Comparison of ENCODE assay signal across 1 cellular context in genomic region chr6:36765943-36766648, GRCh38.
A peak's percentile ranks its signal among the peaks of the same experiment; 100 is the strongest.
TF ChIP-seq lines count a peak whose summit lies in the region.

No MANE protein-coding gene starts in this region.

TF ChIP-seq in K562, 482 proteins besides CTCF, POLR2A, EP300 and RAD21 (continued from another document and continues in another):
- no peak for TF ChIP-seq AFF1 (IDR thresholded peaks at IDR 0.05; ENCODE audit: low read depth in 1 of 2, partially characterized antibody in 2 of 2)
- TF ChIP-seq NR1H2 (CRISPR knock-in tag; IDR thresholded peaks at IDR 0.05), result no peak
- no peak for TF ChIP-seq CBFB (CRISPR knock-in tag; IDR thresholded peaks at IDR 0.05)
- TF ChIP-seq BMI1 (IDR thresholded peaks at IDR 0.05; ENCODE audit: low read length), result no peak
- no peak for TF ChIP-seq SIX5 (IDR thresholded peaks at IDR 0.05; ENCODE audit: borderline replicate concordance in 1 of 2, insufficient read depth in 1 of 2, low read depth in 1 of 2, low read length in 2 of 2)
- TF ChIP-seq, protein P1, sequence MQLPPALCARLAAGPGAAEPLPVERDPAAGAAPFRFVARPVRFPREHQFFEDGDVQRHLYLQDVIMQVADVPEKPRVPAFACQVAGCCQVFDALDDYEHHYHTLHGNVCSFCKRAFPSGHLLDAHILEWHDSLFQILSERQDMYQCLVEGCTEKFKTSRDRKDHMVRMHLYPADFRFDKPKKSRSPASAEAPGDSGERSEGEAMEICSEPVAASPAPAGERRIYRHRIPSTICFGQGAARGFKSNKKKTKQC (CRISPR knock-in tag; IDR thresholded peaks at IDR 0.05), result no peak
- TF ChIP-seq ARID2 (IDR thresholded peaks at IDR 0.05), result peak; percentile 93
- TF ChIP-seq ZNF696 (CRISPR knock-in tag; conservative IDR thresholded peaks at IDR 0.05), result no peak
- no peak for TF ChIP-seq U2AF1 (optimal IDR thresholded peaks at IDR 0.05; ENCODE audit: low read depth, low read length)
- no peak for TF ChIP-seq HMBOX1 (IDR thresholded peaks at IDR 0.05)
- TF ChIP-seq NFRKB (IDR thresholded peaks at IDR 0.05; ENCODE audit: low read depth), result no peak
- TF ChIP-seq SETDB1 (IDR thresholded peaks at IDR 0.05; ENCODE audit: low read length), result no peak
- no peak for TF ChIP-seq RFX7 (CRISPR knock-in tag; IDR thresholded peaks at IDR 0.05)
- no peak for TF ChIP-seq FIP1L1 (IDR thresholded peaks at IDR 0.05; ENCODE audit: low read depth, low read length, poor library complexity, severe bottlenecking)
- TF ChIP-seq GTF3C2 (IDR thresholded peaks at IDR 0.05; ENCODE audit: borderline replicate concordance, extremely low read depth, insufficient read length), result no peak
- peak; percentile 74 for TF ChIP-seq RBM39 (optimal IDR thresholded peaks at IDR 0.05; ENCODE audit: low read depth, low read length)
- TF ChIP-seq RREB1 (CRISPR knock-in tag; IDR thresholded peaks at IDR 0.05), result peak; percentile 81; the same call in 1 of the 2 replicates
- 0 out of 4 replicates have a peak, but pooled peaks of 1 of the 2 experiments have one; percentile 65 for TF ChIP-seq TEAD1 (CRISPR knock-in tag; IDR thresholded peaks at IDR 0.05)
- TF ChIP-seq TCF3 (CRISPR knock-in tag; IDR thresholded peaks at IDR 0.05), result no peak
- no peak for TF ChIP-seq ZNF174 (CRISPR knock-in tag; IDR thresholded peaks at IDR 0.05)
- TF ChIP-seq, protein P2, sequence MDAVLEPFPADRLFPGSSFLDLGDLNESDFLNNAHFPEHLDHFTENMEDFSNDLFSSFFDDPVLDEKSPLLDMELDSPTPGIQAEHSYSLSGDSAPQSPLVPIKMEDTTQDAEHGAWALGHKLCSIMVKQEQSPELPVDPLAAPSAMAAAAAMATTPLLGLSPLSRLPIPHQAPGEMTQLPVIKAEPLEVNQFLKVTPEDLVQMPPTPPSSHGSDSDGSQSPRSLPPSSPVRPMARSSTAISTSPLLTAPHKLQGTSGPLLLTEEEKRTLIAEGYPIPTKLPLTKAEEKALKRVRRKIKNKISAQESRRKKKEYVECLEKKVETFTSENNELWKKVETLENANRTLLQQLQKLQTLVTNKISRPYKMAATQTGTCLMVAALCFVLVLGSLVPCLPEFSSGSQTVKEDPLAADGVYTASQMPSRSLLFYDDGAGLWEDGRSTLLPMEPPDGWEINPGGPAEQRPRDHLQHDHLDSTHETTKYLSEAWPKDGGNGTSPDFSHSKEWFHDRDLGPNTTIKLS (IDR thresholded peaks at IDR 0.05; ENCODE audit: borderline replicate concordance, low read depth), result no peak
- no peak for TF ChIP-seq ZNF3 (CRISPR knock-in tag; IDR thresholded peaks at IDR 0.05)
- TF ChIP-seq BRF1 (IDR thresholded peaks at IDR 0.05; ENCODE audit: borderline replicate concordance, extremely low read depth, insufficient read length), result no peak
- TF ChIP-seq FOSL1 (tag; conservative IDR thresholded peaks at IDR 0.05), result no peak
- no peak for TF ChIP-seq MYBL2 (IDR thresholded peaks at IDR 0.05; ENCODE audit: low read depth)
- TF ChIP-seq MYBL2 (CRISPR knock-in tag; IDR thresholded peaks at IDR 0.05; ENCODE audit: borderline replicate concordance), result no peak
- TF ChIP-seq JUND (IDR thresholded peaks at IDR 0.05; ENCODE audit: borderline replicate concordance, low read depth, low read length), result peak; percentile 53
- TF ChIP-seq JUND (tag; IDR thresholded peaks at IDR 0.05; ENCODE audit: borderline replicate concordance, low read depth, low read length), result no peak; the same call in 2 of the 3 replicates
- peak; percentile 53 for TF ChIP-seq PRDM10 (IDR thresholded peaks at IDR 0.05; ENCODE audit: partially characterized antibody)
- no peak for TF ChIP-seq ZNF57 (CRISPR knock-in tag; IDR thresholded peaks at IDR 0.05)
- no peak for TF ChIP-seq BRF2 (IDR thresholded peaks at IDR 0.05; ENCODE audit: borderline replicate concordance, insufficient read depth, insufficient read length)
- no peak for TF ChIP-seq MCM5 (IDR thresholded peaks at IDR 0.05; ENCODE audit: low read depth)
- TF ChIP-seq, protein P3, sequence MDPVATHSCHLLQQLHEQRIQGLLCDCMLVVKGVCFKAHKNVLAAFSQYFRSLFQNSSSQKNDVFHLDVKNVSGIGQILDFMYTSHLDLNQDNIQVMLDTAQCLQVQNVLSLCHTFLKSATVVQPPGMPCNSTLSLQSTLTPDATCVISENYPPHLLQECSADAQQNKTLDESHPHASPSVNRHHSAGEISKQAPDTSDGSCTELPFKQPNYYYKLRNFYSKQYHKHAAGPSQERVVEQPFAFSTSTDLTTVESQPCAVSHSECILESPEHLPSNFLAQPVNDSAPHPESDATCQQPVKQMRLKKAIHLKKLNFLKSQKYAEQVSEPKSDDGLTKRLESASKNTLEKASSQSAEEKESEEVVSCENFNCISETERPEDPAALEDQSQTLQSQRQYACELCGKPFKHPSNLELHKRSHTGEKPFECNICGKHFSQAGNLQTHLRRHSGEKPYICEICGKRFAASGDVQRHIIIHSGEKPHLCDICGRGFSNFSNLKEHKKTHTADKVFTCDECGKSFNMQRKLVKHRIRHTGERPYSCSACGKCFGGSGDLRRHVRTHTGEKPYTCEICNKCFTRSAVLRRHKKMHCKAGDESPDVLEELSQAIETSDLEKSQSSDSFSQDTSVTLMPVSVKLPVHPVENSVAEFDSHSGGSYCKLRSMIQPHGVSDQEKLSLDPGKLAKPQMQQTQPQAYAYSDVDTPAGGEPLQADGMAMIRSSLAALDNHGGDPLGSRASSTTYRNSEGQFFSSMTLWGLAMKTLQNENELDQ (CRISPR knock-in tag; IDR thresholded peaks at IDR 0.05; ENCODE audit: borderline replicate concordance), result peak; percentile 68; the same call in 1 of the 2 replicates
